Comparison of ENCODE assay signal across 14 cellular contexts in the genomic region with DNA sequence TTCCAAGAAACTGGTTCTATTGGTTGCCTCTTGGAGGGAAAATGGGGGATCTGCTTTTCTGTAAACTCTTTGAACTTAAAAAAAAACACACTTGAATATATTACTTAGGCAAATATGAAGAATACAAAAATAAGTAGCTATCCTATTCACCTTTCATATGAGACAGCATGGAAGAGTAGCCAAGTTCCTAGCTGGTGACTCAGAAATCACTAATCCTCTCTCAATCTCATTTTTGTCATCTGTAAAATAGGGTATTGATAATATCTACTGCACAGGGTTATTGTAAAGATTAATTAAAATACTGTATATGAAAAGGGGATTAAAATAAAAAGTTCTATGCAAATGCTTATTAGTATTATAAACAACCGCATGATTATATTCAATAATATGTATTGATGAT. TPM values are rescaled to one million over a fixed set of nuclear protein-coding genes. Genes with fewer than 3 reads are reported as not detected.
A peak's percentile ranks its signal among the peaks of the same experiment; 100 is the strongest.
DNase-seq lines count a peak whose midpoint lies in the region; ATAC-seq and TF ChIP-seq lines count a peak whose summit lies in the region.
"Had no signal": no experiment of that assay in that cellular context is flagged by ENCODE, and none has a peak within 500 bp of the region (broad histone marks: within the 10 kb centered on the region; RNA-seq: fewer than 3 reads in every experiment).

No MANE protein-coding gene starts in this region.

- H3K36me3 Mint-ChIP-seq in CD8-positive, alpha-beta T cell = no peaks in the 10 kb centered on the region
- H3K36me3 Mint-ChIP-seq in activated naive CD8-positive, alpha-beta T cell treated with anti-CD3 and anti-CD28 coated beads, Interleukin-2, amount 50 U/mL, for 24 hours (ENCODE audit: low read depth) = no peaks in the 10 kb centered on the region
- no peaks in the 10 kb centered on the region for H3K36me3 Mint-ChIP-seq in naive thymus-derived CD8-positive, alpha-beta T cell
- H3K36me3 Mint-ChIP-seq: activated naive CD4-positive, alpha-beta T cell treated with anti-CD3 and anti-CD28 coated beads, Interleukin-2, amount 50 U/mL, for 72 hours had no signal

- no peaks in the 10 kb centered on the region for H3K9me3 Mint-ChIP-seq in CD8-positive, alpha-beta T cell
- H3K9me3 Mint-ChIP-seq in activated naive CD8-positive, alpha-beta T cell treated with anti-CD3 and anti-CD28 coated beads, Interleukin-2, amount 50 U/mL, for 24 hours = no peaks in the 10 kb centered on the region
- H3K9me3 Mint-ChIP-seq in naive thymus-derived CD8-positive, alpha-beta T cell = no peaks in the 10 kb centered on the region
- H3K9me3 Mint-ChIP-seq: activated naive CD4-positive, alpha-beta T cell treated with anti-CD3 and anti-CD28 coated beads, Interleukin-2, amount 50 U/mL, for 72 hours had no signal

- intact Hi-C loops in CD8-positive, alpha-beta T cell (cut with DNase I, micrococcal nuclease) = no loop called here
- intact Hi-C loops in HCT116 (cut with micrococcal nuclease) = no loop called here

- no peaks in the 10 kb centered on the region for H3K9me3 ChIP-seq in CD8-positive, alpha-beta T cell (ENCODE audit: low read length)
- no peaks in the 10 kb centered on the region for H3K9me3 ChIP-seq in HCT116 (ENCODE audit: control insufficient read depth in 1 of 2, insufficient read depth in 1 of 2, low read depth in 1 of 2, low read length in 2 of 2)
- H3K9me3 ChIP-seq: colonic mucosa, thyroid gland had no signal

- CTCF ChIA-PET in CD8-positive, alpha-beta T cell (lab: Charles Lee) = no interaction called here
- CTCF ChIA-PET in HCT116 (lab: Charles Lee) = no interaction called here

- no peaks in the 10 kb centered on the region for H3K79me2 ChIP-seq in HCT116 (ENCODE audit: insufficient read depth, low read length)

- peaks cover 16% of the 10 kb centered on the region for H3K4me1 Mint-ChIP-seq in CD8-positive, alpha-beta T cell (ENCODE audit: low read depth)
- H3K4me1 Mint-ChIP-seq in activated naive CD8-positive, alpha-beta T cell treated with anti-CD3 and anti-CD28 coated beads, Interleukin-2, amount 50 U/mL, for 24 hours = peaks cover 24% of the 10 kb centered on the region
- H3K4me1 Mint-ChIP-seq in naive thymus-derived CD8-positive, alpha-beta T cell = peaks cover 5 to 20% (median 11%) of the 10 kb centered on the region in 4 donors

- H3K9me2 ChIP-seq in HCT116 (ENCODE audit: insufficient read depth) = no peaks in the 10 kb centered on the region

- no peak for DNase-seq in CD8-positive, alpha-beta T cell
- DNase-seq in HCT116 (ENCODE audit: low read depth, low spot score) (no peak), LoVo (ENCODE audit: low spot score) (no peak), foreskin melanocyte (no peak), substantia nigra (lab: John Stamatoyannopoulos, UW) (no peak)
- DNase-seq in activated naive CD8-positive, alpha-beta T cell treated with anti-CD3 and anti-CD28 coated beads, Interleukin-2, amount 50 U/mL, for 24 hours = no peak
- DNase-seq in naive thymus-derived CD8-positive, alpha-beta T cell = no peak
- DNase-seq in effector CD8-positive, alpha-beta T cell (lab: John Stamatoyannopoulos, UW) = no peak
- DNase-seq: GOT3, NCI-H1436 treated with DMSO at 0.1 percent for 48 hours had no signal

- peak overlapping the region; percentile 44 for H3K4me3 ChIP-seq in CD8-positive, alpha-beta T cell (ENCODE audit: low read depth, low read length)
- H3K4me3 ChIP-seq in HCT116 (replicated peaks in 1 of 2; ENCODE audit: low read depth in 1 of 2, low read length in 2 of 2) = peak overlapping the region in 1 of 2 experiments; percentile 46; a peak in 2 of 4 replicates
- H3K4me3 ChIP-seq: SK-N-MC, thyroid gland had no signal

- RAD21 ChIA-PET in HCT116 (lab: Charles Lee; ENCODE audit: low non-redundant PET in 1 of 2, low total read pairs in 2 of 2, uncharacterized antibody in 2 of 2, unreplicated experiment in 2 of 2) = no interaction called here

- H2AFZ ChIP-seq in HCT116 (ENCODE audit: low read depth, low read length, poor library complexity, severe bottlenecking) = peak overlapping the region; percentile 86

- H3K27me3 ChIP-seq in CD8-positive, alpha-beta T cell (ENCODE audit: insufficient read depth, low read length) = no peaks in the 10 kb centered on the region
- no peaks in the 10 kb centered on the region for H3K27me3 ChIP-seq in HCT116 (ENCODE audit: insufficient read depth, low read length)
- H3K27me3 ChIP-seq: colonic mucosa, thyroid gland had no signal

- no peaks in the 10 kb centered on the region for H3K36me3 ChIP-seq in CD8-positive, alpha-beta T cell (ENCODE audit: insufficient read depth, low read length)
- no peaks in the 10 kb centered on the region for H3K36me3 ChIP-seq in HCT116 (ENCODE audit: control insufficient read depth in 1 of 2, insufficient read depth in 2 of 2, low read length in 2 of 2)
- H3K36me3 ChIP-seq: colonic mucosa, thyroid gland had no signal

- peak overlapping the region; percentile 83 for H3K4me3 Mint-ChIP-seq in CD8-positive, alpha-beta T cell
- H3K4me3 Mint-ChIP-seq in activated naive CD8-positive, alpha-beta T cell treated with anti-CD3 and anti-CD28 coated beads, Interleukin-2, amount 50 U/mL, for 24 hours = peak overlapping the region; percentile 67
- H3K4me3 Mint-ChIP-seq in naive thymus-derived CD8-positive, alpha-beta T cell = peak overlapping the region in 8 of 10 donors; percentile 8 to 87 (median 82)

- H3K9ac ChIP-seq in HCT116 (ENCODE audit: low read length) = peak overlapping the region; percentile 24; the same call in 1 of the 2 replicates

- ATAC-seq in CD8-positive, alpha-beta T cell = no peak
- ATAC-seq in HCT116 = 0 out of 2 replicates have a peak, but pooled peaks have one; percentile 16
- ATAC-seq in activated naive CD8-positive, alpha-beta T cell treated with anti-CD3 and anti-CD28 coated beads, Interleukin-2, amount 50 U/mL, for 24 hours = no peak
- no peak for ATAC-seq in naive thymus-derived CD8-positive, alpha-beta T cell

- TF ChIP-seq CTCF in CD8-positive, alpha-beta T cell (IDR thresholded peaks at IDR 0.05) = no peak
- TF ChIP-seq CTCF in HCT116 (IDR thresholded peaks at IDR 0.05 in 2 of 3, conservative IDR thresholded peaks at IDR 0.05 in 1 of 3; ENCODE audit: borderline replicate concordance in 1 of 3, insufficient read depth in 1 of 3, low read depth in 2 of 3, low read length in 2 of 3) = no peak

- BruUV-seq in HCT116 (replicated peaks; lab: Mats Ljungman, UMichigan) = no TSS peak

- no peak overlapping the region for H3K27ac ChIP-seq in CD8-positive, alpha-beta T cell (ENCODE audit: low read depth, low read length)
- H3K27ac ChIP-seq in HCT116 (ENCODE audit: low read depth, low read length) (no peak overlapping the region; the same call in 1 of the 2 replicates), substantia nigra (ENCODE audit: low read depth, low read length, poor library complexity, severe bottlenecking) (no peak overlapping the region)
- H3K27ac ChIP-seq: SK-N-MC, thyroid gland had no signal

- TF ChIP-seq RAD21 in HCT116 (IDR thresholded peaks at IDR 0.05; ENCODE audit: low read depth) = no peak

- H4K20me1 ChIP-seq in HCT116 (ENCODE audit: insufficient read depth) = no peaks in the 10 kb centered on the region

- H3K4me1 ChIP-seq in CD8-positive, alpha-beta T cell (ENCODE audit: insufficient read depth, low read length) = peaks cover 7% of the 10 kb centered on the region
- peaks cover 15 to 26% of the 10 kb centered on the region in 2 experiments for H3K4me1 ChIP-seq in HCT116 (ENCODE audit: control insufficient read depth in 1 of 2, insufficient read depth in 2 of 2, low read length in 2 of 2)
- H3K4me1 ChIP-seq: colonic mucosa had no signal

- no peak overlapping the region for H3K27ac Mint-ChIP-seq in CD8-positive, alpha-beta T cell
- H3K27ac Mint-ChIP-seq in activated naive CD8-positive, alpha-beta T cell treated with anti-CD3 and anti-CD28 coated beads, Interleukin-2, amount 50 U/mL, for 24 hours = peak overlapping the region; percentile 83
- peak overlapping the region in 4 of 10 donors; percentile 49 to 88 (median 70) for H3K27ac Mint-ChIP-seq in naive thymus-derived CD8-positive, alpha-beta T cell

- no peaks in the 10 kb centered on the region for H3K27me3 Mint-ChIP-seq in CD8-positive, alpha-beta T cell (ENCODE audit: low read depth)
- peaks cover 1% of the 10 kb centered on the region for H3K27me3 Mint-ChIP-seq in activated naive CD8-positive, alpha-beta T cell treated with anti-CD3 and anti-CD28 coated beads, Interleukin-2, amount 50 U/mL, for 24 hours
- no peaks in the 10 kb centered on the region for H3K27me3 Mint-ChIP-seq in naive thymus-derived CD8-positive, alpha-beta T cell

- POLR2A ChIA-PET in CD8-positive, alpha-beta T cell (lab: Charles Lee) = no interaction called here
- POLR2A ChIA-PET in HCT116 (lab: Charles Lee) = interaction anchor here (1.2 to 1.8 kb wide), 2 partner anchors 9 to 34 kb away, joined by 4 read pairs; a partner anchor contains a TSS
- POLR2A ChIA-PET in naive thymus-derived CD8-positive, alpha-beta T cell (lab: Charles Lee) = no interaction called here

- H3K4me2 ChIP-seq in HCT116 (ENCODE audit: low read length) = peak overlapping the region; percentile 71

- TF ChIP-seq POLR2A in HCT116 (IDR thresholded peaks at IDR 0.05; ENCODE audit: borderline replicate concordance, extremely low read depth, insufficient read depth, insufficient read length) = no peak

TF ChIP-seq in HCT116, 20 proteins besides CTCF, POLR2A, EP300 and RAD21:
- TF ChIP-seq SIN3A (IDR thresholded peaks at IDR 0.05; ENCODE audit: low read depth) = no peak
- 0 out of 2 replicates have a peak, but pooled peaks have one; percentile 15 for TF ChIP-seq FOSL1 (IDR thresholded peaks at IDR 0.05; ENCODE audit: low read depth)

RNA-seq across cellular contexts. Expression of a gene that starts 12.7 kb away (rescaled TPM):
- not detected for total RNA-seq in CD8-positive, alpha-beta T cell
- total RNA-seq in HCT116 (2021; ENCODE audit: unreplicated experiment) = 0.22 TPM
- 0.08 TPM in 1 of 2 replicates, not detected in the other for polyA plus RNA-seq in HCT116 (2012)
- total RNA-seq in naive thymus-derived CD8-positive, alpha-beta T cell = under 1 TPM in 1 of 2 experiments, not detected in 1; 0.27 TPM
- polyA plus RNA-seq in naive thymus-derived CD8-positive, alpha-beta T cell = under 1 TPM in 2 of 3 donors, not detected in 1; 0.12 to 0.18 TPM

RNA-seq across cellular contexts. Expression of a gene that starts 34.0 kb away (rescaled TPM):
- total RNA-seq in CD8-positive, alpha-beta T cell = 10 to 100 TPM; 55.8 to 59.0 TPM
- total RNA-seq in HCT116 (2021; ENCODE audit: unreplicated experiment) = 79.7 TPM
- 9.0 and 14.9 TPM in 2 replicates for polyA plus RNA-seq in HCT116 (2012)
- total RNA-seq in naive thymus-derived CD8-positive, alpha-beta T cell = 10 to 100 TPM; 54.1 to 60.8 TPM
- 10 to 100 TPM; 32.1 to 41.8 (median 36.1) TPM for polyA plus RNA-seq in naive thymus-derived CD8-positive, alpha-beta T cell

RNA-seq across cellular contexts. Expression of a gene that starts 35.0 kb away (rescaled TPM):
- 10 to 100 TPM; 25.5 to 26.5 TPM for total RNA-seq in CD8-positive, alpha-beta T cell
- 86.9 TPM for total RNA-seq in HCT116 (2021; ENCODE audit: unreplicated experiment)
- polyA plus RNA-seq in HCT116 (2012) = 78.5 and 96.8 TPM in 2 replicates
- total RNA-seq in naive thymus-derived CD8-positive, alpha-beta T cell = 10 to 100 TPM; 28.1 to 29.0 TPM
- 100 to 1,000 TPM; 137 to 163 (median 140) TPM for polyA plus RNA-seq in naive thymus-derived CD8-positive, alpha-beta T cell
